1 cellular context compared by ENCODE assay signal in the genomic region with DNA sequence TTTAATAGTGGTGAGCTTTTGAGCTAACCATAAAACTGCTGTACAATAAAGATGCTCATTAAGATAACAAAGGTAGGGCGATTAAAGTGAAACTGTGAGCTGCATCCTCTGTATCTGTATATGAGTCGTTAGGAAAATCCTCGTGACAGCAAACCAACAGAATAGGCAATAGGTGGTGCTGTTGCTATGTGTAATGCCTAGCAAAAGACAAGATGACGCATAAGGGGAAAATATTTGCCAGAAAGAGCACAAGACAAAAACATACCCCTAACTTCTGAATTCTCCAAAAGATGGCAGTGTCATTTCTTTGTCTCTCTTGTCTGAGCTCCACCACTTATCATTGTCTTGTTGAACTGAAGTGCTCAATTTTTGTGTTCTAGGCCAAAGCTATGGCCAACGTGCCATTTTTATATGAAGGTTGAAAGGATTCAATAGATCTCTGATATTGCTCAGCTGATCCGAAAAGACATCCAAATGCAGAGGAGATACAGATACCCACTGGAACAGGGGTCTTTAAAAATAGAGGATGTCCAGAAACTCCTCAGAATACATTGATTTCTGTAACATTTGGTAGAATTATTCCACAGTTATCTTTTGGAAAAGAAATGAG.
TF ChIP-seq lines count a peak whose summit lies in the region.

No MANE protein-coding gene starts in this region.

TF ChIP-seq in A549, 52 proteins besides CTCF, POLR2A, EP300 and RAD21 (continued from another document):
- TF ChIP-seq, protein P1, sequence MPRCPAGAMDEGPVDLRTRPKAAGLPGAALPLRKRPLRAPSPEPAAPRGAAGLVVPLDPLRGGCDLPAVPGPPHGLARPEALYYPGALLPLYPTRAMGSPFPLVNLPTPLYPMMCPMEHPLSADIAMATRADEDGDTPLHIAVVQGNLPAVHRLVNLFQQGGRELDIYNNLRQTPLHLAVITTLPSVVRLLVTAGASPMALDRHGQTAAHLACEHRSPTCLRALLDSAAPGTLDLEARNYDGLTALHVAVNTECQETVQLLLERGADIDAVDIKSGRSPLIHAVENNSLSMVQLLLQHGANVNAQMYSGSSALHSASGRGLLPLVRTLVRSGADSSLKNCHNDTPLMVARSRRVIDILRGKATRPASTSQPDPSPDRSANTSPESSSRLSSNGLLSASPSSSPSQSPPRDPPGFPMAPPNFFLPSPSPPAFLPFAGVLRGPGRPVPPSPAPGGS (IDR thresholded peaks at IDR 0.05), result no peak
- no peak for TF ChIP-seq ZC3H11A (IDR thresholded peaks at IDR 0.05)
- no peak for TF ChIP-seq CBX2 (IDR thresholded peaks at IDR 0.05; ENCODE audit: borderline replicate concordance, low read depth)
- TF ChIP-seq HDAC2 (IDR thresholded peaks at IDR 0.05), result no peak
- peak; percentile 47; the same call in 1 of the 2 replicates for TF ChIP-seq JUNB (IDR thresholded peaks at IDR 0.05)
- TF ChIP-seq SMC3 (IDR thresholded peaks at IDR 0.05), result peak; percentile 100
- TF ChIP-seq, protein P2, sequence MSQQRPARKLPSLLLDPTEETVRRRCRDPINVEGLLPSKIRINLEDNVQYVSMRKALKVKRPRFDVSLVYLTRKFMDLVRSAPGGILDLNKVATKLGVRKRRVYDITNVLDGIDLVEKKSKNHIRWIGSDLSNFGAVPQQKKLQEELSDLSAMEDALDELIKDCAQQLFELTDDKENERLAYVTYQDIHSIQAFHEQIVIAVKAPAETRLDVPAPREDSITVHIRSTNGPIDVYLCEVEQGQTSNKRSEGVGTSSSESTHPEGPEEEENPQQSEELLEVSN (IDR thresholded peaks at IDR 0.05; ENCODE audit: borderline replicate concordance, low read depth), result no peak
- peak in 1 of 2 experiments; percentile 54; a peak in 1 of 5 replicates for TF ChIP-seq JUN (IDR thresholded peaks at IDR 0.05)
- peak; percentile 79 for TF ChIP-seq FOSL2 (IDR thresholded peaks at IDR 0.05)
- TF ChIP-seq FOSL2 (CRISPR knock-in tag; IDR thresholded peaks at IDR 0.05), result peak; percentile 98
- TF ChIP-seq RFX5 (IDR thresholded peaks at IDR 0.05), result no peak
- TF ChIP-seq EHMT2 (IDR thresholded peaks at IDR 0.05; ENCODE audit: low read depth), result 0 out of 2 replicates have a peak, but pooled peaks have one; percentile 67
- no peak for TF ChIP-seq CEBPB (IDR thresholded peaks at IDR 0.05)
- TF ChIP-seq MYC (IDR thresholded peaks at IDR 0.05; ENCODE audit: borderline replicate concordance, low read length), result 0 out of 2 replicates have a peak, but pooled peaks have one; percentile 58
- no peak for TF ChIP-seq MAZ (IDR thresholded peaks at IDR 0.05; ENCODE audit: borderline replicate concordance, low read depth, low read length)
- no peak for TF ChIP-seq KDM5A (IDR thresholded peaks at IDR 0.05)
TF ChIP-seq in A549: peak in this region for 7.
